Comparison of ENCODE assay signal across 1 cellular context in genomic region chr6:143842468-143842901, GRCh38.
TF ChIP-seq lines count a peak whose summit lies in the region.

No MANE protein-coding gene starts in this region.

TF ChIP-seq in GM12878, 131 proteins besides CTCF, POLR2A, EP300 and RAD21 (continued from another document):
- TF ChIP-seq, protein P1, sequence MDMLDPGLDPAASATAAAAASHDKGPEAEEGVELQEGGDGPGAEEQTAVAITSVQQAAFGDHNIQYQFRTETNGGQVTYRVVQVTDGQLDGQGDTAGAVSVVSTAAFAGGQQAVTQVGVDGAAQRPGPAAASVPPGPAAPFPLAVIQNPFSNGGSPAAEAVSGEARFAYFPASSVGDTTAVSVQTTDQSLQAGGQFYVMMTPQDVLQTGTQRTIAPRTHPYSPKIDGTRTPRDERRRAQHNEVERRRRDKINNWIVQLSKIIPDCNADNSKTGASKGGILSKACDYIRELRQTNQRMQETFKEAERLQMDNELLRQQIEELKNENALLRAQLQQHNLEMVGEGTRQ (IDR thresholded peaks at IDR 0.05; ENCODE audit: borderline replicate concordance, low read depth, low read length): no peak
- TF ChIP-seq DPF2 (IDR thresholded peaks at IDR 0.05) (no peak), SMAD5 (IDR thresholded peaks at IDR 0.05; ENCODE audit: low read depth) (no peak)
